In genomic region chr22:44870021-44870420, GRCh38 we compare ENCODE assay signal across 13 cellular contexts.
DNase-seq lines count a peak whose midpoint lies in the region; ATAC-seq and TF ChIP-seq lines count a peak whose summit lies in the region.
"Had no signal": no experiment of that assay in that cellular context is flagged by ENCODE, and none has a peak within 500 bp of the region (broad histone marks: within the 10 kb centered on the region; RNA-seq: fewer than 3 reads in every experiment).

No MANE protein-coding gene starts in this region.

- no peak overlapping the region for H3K9ac ChIP-seq in mammary epithelial cell (ENCODE audit: insufficient read depth, low read length)

- H2AFZ ChIP-seq in mammary epithelial cell (ENCODE audit: low read depth, low read length) (peak overlapping the region; percentile 74), osteoblast (ENCODE audit: low read length) (no peak overlapping the region)

- TF ChIP-seq CTCF in mammary epithelial cell (conservative IDR thresholded peaks at IDR 0.05 in 1 of 2, IDR thresholded peaks at IDR 0.05 in 1 of 2; ENCODE audit: extremely low read depth in 1 of 2, insufficient read depth in 1 of 2, low read depth in 1 of 2, low read length in 2 of 2) (no peak), osteoblast (IDR thresholded peaks at IDR 0.05; ENCODE audit: extremely low read depth, low read depth, low read length) (no peak)

- intact Hi-C loops in mammary epithelial cell (cut with micrococcal nuclease) = no loop called here

- CTCF ChIA-PET in mammary epithelial cell (lab: Charles Lee; ENCODE audit: low non-redundant PET) = no interaction called here

- no peak for ATAC-seq in HG03457 (IDR thresholded peaks at IDR 0.05; ENCODE audit: unreplicated experiment)
- ATAC-seq: psoas muscle had no signal

- H3K27me3 ChIP-seq in mammary epithelial cell (ENCODE audit: insufficient read depth, low read length) = no peaks in the 10 kb centered on the region
- H3K27me3 ChIP-seq in osteoblast (ENCODE audit: insufficient read depth, low read length) = no peaks in the 10 kb centered on the region

- dilution Hi-C loops in mammary epithelial cell (cut with HindIII; ENCODE audit: low sequenced_read_pairs) = no loop called here

- no TSS peak for BruUV-seq in mammary epithelial cell (replicated peaks; lab: Mats Ljungman, UMichigan)

- H3K27ac ChIP-seq in mammary epithelial cell (ENCODE audit: insufficient read depth, low read depth, low read length) (no peak overlapping the region), osteoblast (ENCODE audit: low read depth, low read length) (no peak overlapping the region)
- H3K27ac ChIP-seq: psoas muscle, SK-N-MC had no signal

- 61% methylated on average over 3 of the region's 5 CpGs for WGBS in mammary epithelial cell (ENCODE audit: low coverage, missing lambda C conversion rate)

- no peak overlapping the region for H3K4me3 ChIP-seq in mammary epithelial cell (replicated peaks in 1 of 3; ENCODE audit: insufficient read depth in 1 of 3, low read depth in 2 of 3, low read length in 3 of 3)
- H3K4me3 ChIP-seq in osteoblast (ENCODE audit: insufficient read depth, low read length) = no peak overlapping the region
- H3K4me3 ChIP-seq: psoas muscle, SK-N-MC had no signal

- H3K4me1 ChIP-seq in mammary epithelial cell (ENCODE audit: insufficient read depth, low read length) (peaks cover 10% of the 10 kb centered on the region), osteoblast (ENCODE audit: insufficient read depth, low read length) (peaks cover 3% of the 10 kb centered on the region)
- H3K4me1 ChIP-seq: psoas muscle had no signal

- H3K9me3 ChIP-seq in mammary epithelial cell (replicated peaks; ENCODE audit: insufficient read depth, low read length) (peaks cover 8% of the 10 kb centered on the region), osteoblast (ENCODE audit: low read depth, low read length) (no peaks in the 10 kb centered on the region)

- DNase-seq in NCI-H146 (lab: John Stamatoyannopoulos, UW) (peak; percentile 33), NCI-H146 treated with DMSO at 0.1 percent for 48 hours (lab: John Stamatoyannopoulos, UW; ENCODE audit: unreplicated experiment) (no peak), NCI-H1436 treated with DMSO at 0.1 percent for 48 hours (lab: John Stamatoyannopoulos, UW) (peak; percentile 38), mammary epithelial cell (peak; percentile 72), osteoblast (ENCODE audit: insufficient read length, low spot score, missing footprints) (peak; percentile 79), NCI-H1105 treated with DMSO at 0.1 percent for 48 hours (lab: John Stamatoyannopoulos, UW) (no peak), NCI-H187 (lab: John Stamatoyannopoulos, UW) (no peak)
- DNase-seq: activated T-cell treated with anti-CD3 and anti-CD28 coated beads, Interleukin-2, amount 50 U/mL, for 1 hour; cortex of kidney; KG1; psoas muscle had no signal

- no peaks in the 10 kb centered on the region for H3K79me2 ChIP-seq in mammary epithelial cell (ENCODE audit: insufficient read depth, low read length)
- no peaks in the 10 kb centered on the region for H3K79me2 ChIP-seq in osteoblast (ENCODE audit: insufficient read depth, low read length)

- H3K36me3 ChIP-seq in mammary epithelial cell (ENCODE audit: insufficient read depth, low read length) = no peaks in the 10 kb centered on the region
- H3K36me3 ChIP-seq in osteoblast (ENCODE audit: insufficient read depth, low read length) = no peaks in the 10 kb centered on the region

- in situ Hi-C loops in mammary epithelial cell (cut with MboI; ENCODE audit: low sequenced_read_pairs in 2 of 2) = no loop called here

- no peaks in the 10 kb centered on the region for H4K20me1 ChIP-seq in mammary epithelial cell (ENCODE audit: insufficient read depth, low read length)
- H4K20me1 ChIP-seq in osteoblast (ENCODE audit: insufficient read depth, low read length) = no peaks in the 10 kb centered on the region

- H3K4me2 ChIP-seq in mammary epithelial cell (ENCODE audit: insufficient read depth, low read depth, low read length) (no peak overlapping the region), osteoblast (ENCODE audit: insufficient read depth, low read length) (no peak overlapping the region)

Comparison
In these comparisons a context has a peak if more than half of its experiments do, and no peak if none do; other contexts are left out.
1. DNase-seq: peak in NCI-H146 (single experiment), NCI-H1436 treated with DMSO at 0.1 percent for 48 hours (single experiment), mammary epithelial cell (single experiment) and osteoblast (single experiment); none in NCI-H146 treated with DMSO at 0.1 percent for 48 hours (single experiment), NCI-H1105 treated with DMSO at 0.1 percent for 48 hours (single experiment) and NCI-H187 (0 of 2).